8 cellular contexts compared by ENCODE assay signal in genomic region chr20:3777726-3778629, GRCh38. TPM values are rescaled to one million over a fixed set of nuclear protein-coding genes. Genes with fewer than 3 reads are reported as not detected.
DNase-seq lines count a peak whose midpoint lies in the region; ATAC-seq and TF ChIP-seq lines count a peak whose summit lies in the region.

No MANE protein-coding gene starts in this region.

- H3K9me3 Mint-ChIP-seq in effector memory CD8-positive, alpha-beta T cell, result no peaks in the 10 kb centered on the region
- H3K9me3 Mint-ChIP-seq in mesothelial cell of epicardium, result no peaks in the 10 kb centered on the region

- H3K4me1 ChIP-seq in BLaER1, result peaks cover 30% of the 10 kb centered on the region
- H3K4me1 ChIP-seq in thoracic aorta (ENCODE audit: control insufficient read depth in 1 of 2, low read depth in 2 of 2), result peaks cover 11 to 21% of the 10 kb centered on the region in 2 donors

- peaks cover 30 to 37% of the 10 kb centered on the region in 2 donors for H3K4me1 Mint-ChIP-seq in effector memory CD8-positive, alpha-beta T cell (ENCODE audit: low read depth in 2 of 2)
- H3K4me1 Mint-ChIP-seq in mesothelial cell of epicardium, result peaks cover 26% of the 10 kb centered on the region

- H3K9me3 ChIP-seq in BLaER1, result peaks cover 19% of the 10 kb centered on the region; the same call in 1 of the 2 replicates
- peaks cover 3% of the 10 kb centered on the region for H3K9me3 ChIP-seq in WERI-Rb-1 (ENCODE audit: severe bottlenecking)
- no peaks in the 10 kb centered on the region for H3K9me3 ChIP-seq in thoracic aorta

- no peaks in the 10 kb centered on the region for H3K36me3 Mint-ChIP-seq in effector memory CD8-positive, alpha-beta T cell (ENCODE audit: insufficient read depth)
- no peaks in the 10 kb centered on the region for H3K36me3 Mint-ChIP-seq in mesothelial cell of epicardium

- H3K4me3 ChIP-seq in BLaER1 (peak overlapping the region; percentile 56), WERI-Rb-1 (ENCODE audit: low read depth, low read length) (peak overlapping the region; percentile 39), thoracic aorta (peak overlapping the region; percentile 80)

- peak overlapping the region in 1 of 2 donors; percentile 42 for H3K27ac Mint-ChIP-seq in effector memory CD8-positive, alpha-beta T cell
- no peak overlapping the region for H3K27ac Mint-ChIP-seq in mesothelial cell of epicardium

- ATAC-seq in effector memory CD8-positive, alpha-beta T cell (replicated peaks), result peak; percentile 75
- no peak for ATAC-seq in thoracic aorta (ENCODE audit: insufficient number of reproducible peaks, low FRiP score, low read depth)
- ATAC-seq in GM21737 (IDR thresholded peaks at IDR 0.05; ENCODE audit: unreplicated experiment), result no peak

- DNase-seq in HK-2 (ENCODE audit: unreplicated experiment), result peak; percentile 63
- DNase-seq in WERI-Rb-1, result peak; percentile 66
- DNase-seq in effector memory CD8-positive, alpha-beta T cell, result peak in 2 of 3 experiments; percentile 31 to 36
- peak in 1 of 2 experiments; percentile 59 for DNase-seq in mesothelial cell of epicardium (ENCODE audit: low spot score in 2 of 2, unreplicated experiment in 2 of 2)
- no peak for DNase-seq in thoracic aorta (ENCODE audit: low spot score)
- DNase-seq in RKO (ENCODE audit: low spot score), result no peak

- peaks cover 41% of the 10 kb centered on the region for H4K20me1 ChIP-seq in BLaER1

- TF ChIP-seq CTCF in WERI-Rb-1 (IDR thresholded peaks at IDR 0.05; ENCODE audit: low read depth, low read length), result peak; percentile 6; the same call in 1 of the 2 replicates
- no peak for TF ChIP-seq CTCF in mesothelial cell of epicardium (IDR thresholded peaks at IDR 0.05; ENCODE audit: unreplicated experiment)
- no peak for TF ChIP-seq CTCF in thoracic aorta (IDR thresholded peaks at IDR 0.05)

- peak overlapping the region; percentile 66 for H3K4me2 ChIP-seq in BLaER1

- peaks cover 58% of the 10 kb centered on the region for H3K27me3 ChIP-seq in BLaER1
- peaks cover 2% of the 10 kb centered on the region for H3K27me3 ChIP-seq in WERI-Rb-1 (ENCODE audit: insufficient read depth, low read depth, severe bottlenecking)
- H3K27me3 ChIP-seq in thoracic aorta (replicated peaks; ENCODE audit: insufficient read depth), result no peaks in the 10 kb centered on the region

- no peaks in the 10 kb centered on the region for H3K27me3 Mint-ChIP-seq in effector memory CD8-positive, alpha-beta T cell
- peaks cover 39% of the 10 kb centered on the region for H3K27me3 Mint-ChIP-seq in mesothelial cell of epicardium (ENCODE audit: low read depth)

- no peaks in the 10 kb centered on the region for H3K36me3 ChIP-seq in BLaER1
- no peaks in the 10 kb centered on the region for H3K36me3 ChIP-seq in WERI-Rb-1
- no peaks in the 10 kb centered on the region for H3K36me3 ChIP-seq in thoracic aorta

- H3K27ac ChIP-seq in BLaER1, result no peak overlapping the region
- no peak overlapping the region; the same call in 1 of the 2 replicates for H3K27ac ChIP-seq in WERI-Rb-1
- H3K27ac ChIP-seq in thoracic aorta, result no peak overlapping the region

- H3K4me3 Mint-ChIP-seq in effector memory CD8-positive, alpha-beta T cell, result peak overlapping the region; percentile 83 to 86
- peak overlapping the region; percentile 59 for H3K4me3 Mint-ChIP-seq in mesothelial cell of epicardium

- H3K9ac ChIP-seq in BLaER1, result no peak overlapping the region

RNA-seq across cellular contexts. Expression of gene SPEF1, which starts 3.3 kb away (rescaled TPM):
- total RNA-seq in mesothelial cell of epicardium, result 0.27 to 0.40 TPM (median 0.34 TPM) in 3 replicates
- total RNA-seq in thoracic aorta, result under 1 TPM in 1 of 2 donors, not detected in 1; 0.27 TPM

RNA-seq across cellular contexts. Expression of gene CENPB, which starts 8.6 kb away (rescaled TPM):
- total RNA-seq in mesothelial cell of epicardium (63.0 to 64.2 TPM (median 63.0 TPM) in 3 replicates), thoracic aorta (100 to 1,000 TPM in 1 of 2 donors, 10 to 100 TPM in 1; 97.2 to 114 TPM)

RNA-seq across cellular contexts. Expression of gene ADISSP, which starts 10.4 kb away (rescaled TPM):
- total RNA-seq in mesothelial cell of epicardium, result 24.3 to 26.5 TPM (median 24.9 TPM) in 3 replicates
- total RNA-seq in thoracic aorta, result 10 to 100 TPM in 1 of 2 donors, 1 to 10 TPM in 1; 7.8 to 20.4 TPM

RNA-seq across cellular contexts. Expression of gene CDC25B, which starts 18.1 kb away (rescaled TPM):
- total RNA-seq in mesothelial cell of epicardium (29.4 to 33.9 TPM (median 29.6 TPM) in 3 replicates), thoracic aorta (10 to 100 TPM; 28.4 to 41.8 TPM)

RNA-seq across cellular contexts. Expression of gene AP5S1, which starts 42.4 kb away (rescaled TPM):
- total RNA-seq in mesothelial cell of epicardium (13.8 to 14.5 TPM (median 14.0 TPM) in 3 replicates), thoracic aorta (10 to 100 TPM; 12.3 to 18.0 TPM)

Comparison
In these comparisons a context has a peak if more than half of its experiments do, and no peak if none do; other contexts are left out.
1. DNase-seq: peak in HK-2 (single experiment), WERI-Rb-1 (single experiment) and effector memory CD8-positive, alpha-beta T cell (2 of 3); none in thoracic aorta (single experiment) and RKO (single experiment).
2. Peak in every context shown above with its lines, with median percentiles within 50 percentile points of each other: H3K4me3 ChIP-seq.